Comparison of ENCODE assay signal across 13 cellular contexts in the genomic region with DNA sequence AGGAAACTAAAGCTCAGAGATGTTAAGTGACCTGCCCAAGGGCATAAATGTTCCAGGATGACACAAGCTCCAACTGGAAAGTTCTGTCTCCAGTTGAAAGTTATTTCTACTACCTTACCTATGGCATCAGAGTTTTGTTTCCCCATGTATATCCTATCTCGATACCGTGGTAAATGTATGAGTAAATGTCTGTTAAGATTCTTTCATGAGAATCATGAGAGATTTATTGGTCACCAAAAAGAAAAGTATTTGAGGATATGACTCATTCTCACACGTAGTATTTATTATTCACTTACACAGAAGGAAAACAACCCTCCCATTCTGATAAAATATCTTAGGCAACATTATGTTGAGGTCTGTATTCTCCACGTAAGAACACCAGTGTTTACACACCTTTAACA. TPM values are rescaled to one million over a fixed set of nuclear protein-coding genes. Genes with fewer than 3 reads are reported as not detected.
A peak's percentile ranks its signal among the peaks of the same experiment; 100 is the strongest.
DNase-seq lines count a peak whose midpoint lies in the region; ATAC-seq, FAIRE-seq and TF ChIP-seq lines count a peak whose summit lies in the region.
"Had no signal": no experiment of that assay in that cellular context is flagged by ENCODE, and none has a peak within 500 bp of the region (broad histone marks: within the 10 kb centered on the region; RNA-seq: fewer than 3 reads in every experiment).

No MANE protein-coding gene starts in this region.

- no peak overlapping the region for H3K27ac Mint-ChIP-seq in astrocyte (ENCODE audit: unreplicated experiment)
- H3K27ac Mint-ChIP-seq: nephron progenitor cell had no signal

- H3K4me1 Mint-ChIP-seq in astrocyte (ENCODE audit: low read depth, unreplicated experiment): peaks cover 8% of the 10 kb centered on the region
- H3K4me1 Mint-ChIP-seq: nephron progenitor cell had no signal

- H3K36me3 ChIP-seq in astrocyte (ENCODE audit: insufficient read depth, low read length): no peaks in the 10 kb centered on the region
- H3K36me3 ChIP-seq: Peyer's patch had no signal

- peak; percentile 18 for FAIRE-seq in A549 (lab: Jason Lieb, UNC)
- no peak for FAIRE-seq in astrocyte (lab: Jason Lieb, UNC)
- FAIRE-seq: GM18507 had no signal

- H3K27me3 Mint-ChIP-seq in astrocyte (ENCODE audit: low read depth, unreplicated experiment): no peaks in the 10 kb centered on the region

- no peak for TF ChIP-seq RAD21 in A549 (conservative IDR thresholded peaks at IDR 0.05 in 1 of 2, IDR thresholded peaks at IDR 0.05 in 1 of 2)

- no peaks in the 10 kb centered on the region for H3K79me2 ChIP-seq in astrocyte (ENCODE audit: insufficient read depth, low read length)

- H3K4me3 ChIP-seq in A549: no peak overlapping the region
- no peak overlapping the region for H3K4me3 ChIP-seq in astrocyte (ENCODE audit: insufficient read depth, low read depth, low read length)
- H3K4me3 ChIP-seq: Peyer's patch had no signal

- peak; percentile 33 to 64 for DNase-seq in A549 (ENCODE audit: low read depth in 1 of 2, low spot score in 1 of 2)
- peak; percentile 89 for DNase-seq in HCEC 1CT
- DNase-seq in astrocyte (ENCODE audit: low read depth): peak; percentile 78
- no peak for DNase-seq in left colon
- no peak for DNase-seq in globus pallidus (ENCODE audit: low spot score)
- DNase-seq: activated CD4-positive, alpha-beta T cell treated with anti-CD3 and anti-CD28 coated beads for 4 hours; nephron progenitor cell; Peyer's patch had no signal

- H4K20me1 ChIP-seq in astrocyte (ENCODE audit: insufficient read depth, low read length): no peaks in the 10 kb centered on the region

- H3K4me2 ChIP-seq in A549 (peak overlapping the region; percentile 36), astrocyte (ENCODE audit: low read length) (peak overlapping the region; percentile 34)

- no peak for TF ChIP-seq CTCF in A549 (IDR thresholded peaks at IDR 0.05)
- TF ChIP-seq CTCF in astrocyte (IDR thresholded peaks at IDR 0.05; ENCODE audit: insufficient read depth, low read depth, low read length): no peak

- TF ChIP-seq POLR2A in A549 (IDR thresholded peaks at IDR 0.05; ENCODE audit: low read length): no peak

- H2AFZ ChIP-seq in astrocyte (ENCODE audit: low read depth, low read length): no peak overlapping the region

- H3K36me3 Mint-ChIP-seq in astrocyte (ENCODE audit: low read depth, unreplicated experiment): peaks cover 3% of the 10 kb centered on the region

- H3K4me1 ChIP-seq in A549 (peaks cover 13% of the 10 kb centered on the region), astrocyte (ENCODE audit: insufficient read depth, low read length) (peaks cover 9% of the 10 kb centered on the region)
- H3K4me1 ChIP-seq: Peyer's patch had no signal

- no peaks in the 10 kb centered on the region for H3K9me3 ChIP-seq in A549
- no peaks in the 10 kb centered on the region for H3K9me3 ChIP-seq in astrocyte (ENCODE audit: insufficient read depth, low read depth, low read length)
- H3K9me3 ChIP-seq: Peyer's patch had no signal

- H3K4me3 Mint-ChIP-seq in astrocyte (ENCODE audit: unreplicated experiment): no peak overlapping the region
- H3K4me3 Mint-ChIP-seq: nephron progenitor cell had no signal

- CTCF ChIA-PET in A549 (lab: Yijun Ruan, JAX): interaction anchor here (0.6 to 1.3 kb wide), 3 partner anchors 260 to 280 kb away, joined by 3 to 5 read pairs (median 4); no protein-coding TSS in a partner anchor

- POLR2A ChIA-PET in A549 (lab: Yijun Ruan, JAX): no interaction called here

- no peaks in the 10 kb centered on the region for H3K27me3 ChIP-seq in astrocyte (ENCODE audit: insufficient read depth, low read length)
- H3K27me3 ChIP-seq: Peyer's patch had no signal

- ATAC-seq in A549 (peak; percentile 64 to 77; a peak in 5 of 6 replicates), left colon (peak; percentile 23), HG02642 (IDR thresholded peaks at IDR 0.05; ENCODE audit: poor library complexity, unreplicated experiment) (no peak), HG03521 (IDR thresholded peaks at IDR 0.05; ENCODE audit: unreplicated experiment) (no peak), GM19463 (IDR thresholded peaks at IDR 0.05; ENCODE audit: unreplicated experiment) (no peak)

- H3K9ac ChIP-seq in astrocyte (ENCODE audit: low read length): no peak overlapping the region

- WGBS in A549 (ENCODE audit: missing lambda C conversion rate): 3% methylated on average over 4 of the region's 4 CpGs

- intact Hi-C loops in left colon (cut with DNase I, micrococcal nuclease): no loop called here

- H3K27ac ChIP-seq in A549 (peak overlapping the region; percentile 5 to 24; a peak in 1 of 6 replicates), astrocyte (ENCODE audit: low read depth, low read length) (peak overlapping the region; percentile 54)
- H3K27ac ChIP-seq: C4-2B, Peyer's patch had no signal

- no peak; a peak in 1 of 5 replicates for TF ChIP-seq EP300 in A549 (IDR thresholded peaks at IDR 0.05)

- no peaks in the 10 kb centered on the region for H3K9me3 Mint-ChIP-seq in astrocyte (ENCODE audit: unreplicated experiment)
- H3K9me3 Mint-ChIP-seq: nephron progenitor cell had no signal

TF ChIP-seq in A549, 52 proteins besides CTCF, POLR2A, EP300 and RAD21:
- TF ChIP-seq HEYL (CRISPR knock-in tag; IDR thresholded peaks at IDR 0.05): no peak
- TF ChIP-seq CEBPB (IDR thresholded peaks at IDR 0.05): 0 out of 4 replicates have a peak, but pooled peaks of 1 of the 2 experiments have one; percentile 6
- no peak for TF ChIP-seq ZFP36 (IDR thresholded peaks at IDR 0.05; ENCODE audit: borderline replicate concordance, partially characterized antibody)
- no peak for TF ChIP-seq NFE2L2 (conservative IDR thresholded peaks at IDR 0.05; ENCODE audit: low read length)
- TF ChIP-seq RARB (CRISPR knock-in tag; IDR thresholded peaks at IDR 0.05): no peak
- peak; percentile 52; the same call in 1 of the 2 replicates for TF ChIP-seq FOSL2 (IDR thresholded peaks at IDR 0.05)
- TF ChIP-seq FOSL2 (CRISPR knock-in tag; IDR thresholded peaks at IDR 0.05): peak; percentile 90
- TF ChIP-seq JUNB (IDR thresholded peaks at IDR 0.05): no peak
- TF ChIP-seq, protein P1, sequence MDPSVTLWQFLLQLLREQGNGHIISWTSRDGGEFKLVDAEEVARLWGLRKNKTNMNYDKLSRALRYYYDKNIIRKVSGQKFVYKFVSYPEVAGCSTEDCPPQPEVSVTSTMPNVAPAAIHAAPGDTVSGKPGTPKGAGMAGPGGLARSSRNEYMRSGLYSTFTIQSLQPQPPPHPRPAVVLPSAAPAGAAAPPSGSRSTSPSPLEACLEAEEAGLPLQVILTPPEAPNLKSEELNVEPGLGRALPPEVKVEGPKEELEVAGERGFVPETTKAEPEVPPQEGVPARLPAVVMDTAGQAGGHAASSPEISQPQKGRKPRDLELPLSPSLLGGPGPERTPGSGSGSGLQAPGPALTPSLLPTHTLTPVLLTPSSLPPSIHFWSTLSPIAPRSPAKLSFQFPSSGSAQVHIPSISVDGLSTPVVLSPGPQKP (IDR thresholded peaks at IDR 0.05; ENCODE audit: low read depth, low read length): no peak
- no peak for TF ChIP-seq JUN (IDR thresholded peaks at IDR 0.05)

RNA-seq across cellular contexts. Expression of gene SHOC1, which starts 11.1 kb away (rescaled TPM):
- not detected in 2 replicates for polyA plus RNA-seq in A549 (2011; rRNA removed)
- not detected in 2 replicates for polyA plus RNA-seq in A549 (2012; cell fraction: cytosol; rRNA removed)
- polyA plus RNA-seq in A549 (2012; cell fraction: nucleus; rRNA removed): not detected in 2 replicates
- polyA plus RNA-seq in A549 (2017; fragmentation: RNase III; extraction: RNeasy Plus Mini Kit Qiagen cat#74134 plus additional on column Dnase treatment): not detected in 3 replicates
- polyA minus RNA-seq in A549 (2011; rRNA and poly(A)+ RNA removed): not detected in 2 replicates
- not detected in 2 replicates for total RNA-seq in astrocyte
- total RNA-seq in left colon: not detected
- total RNA-seq: Peyer's patch had no signal

Comparison
In these comparisons a context has a peak if more than half of its experiments do, and no peak if none do; other contexts are left out.
1. ATAC-seq: peak in A549 (2 of 2) and left colon (single experiment); none in HG02642 (single experiment), HG03521 (single experiment) and GM19463 (single experiment).
2. DNase-seq: peak in A549 (2 of 2), HCEC 1CT (single experiment) and astrocyte (single experiment); none in left colon (0 of 2) and globus pallidus (single experiment).